Comparison of ENCODE assay signal across 17 cellular contexts in genomic region chr11:83815736-83816135, GRCh38.
"Had no signal": no experiment of that assay in that cellular context is flagged by ENCODE, and none has a peak within 500 bp of the region (broad histone marks: within the 10 kb centered on the region; RNA-seq: fewer than 3 reads in every experiment).

No MANE protein-coding gene starts in this region.

- FAIRE-seq: bronchial epithelial cell had no signal

- H3K4me1 Mint-ChIP-seq: activated T-helper 17 cell treated with anti-CD3 and anti-CD28 coated beads, Interleukin-2, amount 50 U/mL, for 72 hours; nephron had no signal

- H3K4me3 Mint-ChIP-seq: activated T-helper 17 cell treated with anti-CD3 and anti-CD28 coated beads, Interleukin-2, amount 50 U/mL, for 72 hours; endodermal cell; nephron had no signal

- ATAC-seq: activated T-helper 17 cell treated with anti-CD3 and anti-CD28 coated beads, Interleukin-2, amount 50 U/mL, for 72 hours; right cardiac atrium had no signal

- H3K27ac ChIP-seq: prostate gland, skin epidermis had no signal

- H3K4me3 ChIP-seq: prostate gland, skin epidermis had no signal

- H3K9me3 ChIP-seq: prostate gland had no signal

- H3K9me3 Mint-ChIP-seq: activated T-helper 17 cell treated with anti-CD3 and anti-CD28 coated beads, Interleukin-2, amount 50 U/mL, for 72 hours; endodermal cell; nephron had no signal

- H3K27ac Mint-ChIP-seq: activated T-helper 17 cell treated with anti-CD3 and anti-CD28 coated beads, Interleukin-2, amount 50 U/mL, for 72 hours; endodermal cell; nephron had no signal

- H3K36me3 ChIP-seq: prostate gland had no signal

- DNase-seq: activated CD4-positive, alpha-beta T cell treated with anti-CD3 and anti-CD28 coated beads, Interleukin-2, amount 50 U/mL, for 4 hours; activated CD4-positive, CD25-positive, alpha-beta regulatory T cell treated with anti-CD3 and anti-CD28 coated beads, Interleukin-2, amount 50 U/mL, for 72 hours; activated naive CD4-positive, alpha-beta T cell treated with Interleukin-2 at 50 U/mL for 16 hours; anterior cingulate cortex; endodermal cell; hypothalamus; right cardiac atrium; stimulated activated CD4-positive, alpha-beta T cell treated with anti-CD3 and anti-CD28 coated beads, Interleukin-4, amount 100 ng/mL, for 4 hours; stimulated activated CD8-positive, alpha-beta memory T cell treated with anti-CD3 and anti-CD28 coated beads, Interleukin-4, amount 100 ng/mL, for 48 hours; stimulated activated naive CD4-positive, alpha-beta T cell treated with Interleukin-2 at 50 U/mL for 16 hours; T1000; trophoblast cell had no signal

- H3K4me1 ChIP-seq: prostate gland had no signal
